Comparison of ENCODE assay signal across 10 cellular contexts in the genomic region with DNA sequence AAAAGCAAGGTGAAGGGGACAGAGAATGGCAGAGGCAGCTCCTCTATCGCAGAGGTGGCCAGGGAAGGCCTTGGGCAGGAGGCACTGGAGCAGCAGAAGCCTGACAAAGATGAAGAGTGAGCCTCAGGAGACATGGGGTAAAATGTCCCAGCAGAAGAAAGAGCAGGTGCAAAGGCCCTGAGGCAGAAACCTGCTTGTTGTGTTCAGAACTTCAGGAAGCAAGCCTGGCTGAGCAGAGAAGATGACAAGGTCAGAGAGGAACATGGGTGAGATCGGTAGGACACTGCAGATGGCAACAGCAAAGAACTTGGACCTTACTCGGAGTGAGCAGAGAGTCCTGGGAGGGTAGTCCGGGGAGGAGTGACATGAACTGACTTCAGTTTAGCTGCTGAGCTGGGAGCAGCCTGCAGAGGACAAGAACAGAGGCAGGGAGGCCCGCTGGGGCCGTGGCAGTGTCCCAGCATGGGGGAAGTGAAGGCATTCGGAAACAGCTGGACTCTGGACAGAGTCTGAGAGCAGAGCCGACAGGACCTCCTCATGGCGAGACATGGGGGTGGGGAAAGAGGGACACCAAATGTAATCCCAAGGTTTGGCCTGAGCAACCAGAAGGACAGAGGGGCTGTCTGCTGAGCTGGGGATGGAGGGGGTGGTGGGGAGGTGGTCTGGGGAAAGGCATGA.
DNase-seq lines count a peak whose midpoint lies in the region; ATAC-seq and TF ChIP-seq lines count a peak whose summit lies in the region.
"Had no signal": no experiment of that assay in that cellular context is flagged by ENCODE, and none has a peak within 500 bp of the region (broad histone marks: within the 10 kb centered on the region; RNA-seq: fewer than 3 reads in every experiment).

No MANE protein-coding gene starts in this region.

- DNase-seq in choroid plexus epithelial cell (ENCODE audit: low read depth) (peak; percentile 29), neural progenitor cell (ENCODE audit: low spot score) (no peak), progenitor cell of endocrine pancreas (ENCODE audit: low spot score, unreplicated experiment) (no peak), G401 (ENCODE audit: low spot score) (no peak), sciatic nerve (ENCODE audit: low spot score) (no peak)
- DNase-seq: stimulated activated CD4-positive, alpha-beta T cell treated with anti-CD3 and anti-CD28 coated beads, Interleukin-2, amount 100 ng/mL, for 24 hours had no signal

- ATAC-seq in HG03442 (IDR thresholded peaks at IDR 0.05; ENCODE audit: unreplicated experiment), result no peak
- no peak for ATAC-seq in sciatic nerve

- H3K27ac Mint-ChIP-seq in neural progenitor cell (peak overlapping the region; percentile 67), progenitor cell of endocrine pancreas (no peak overlapping the region)

- H3K4me3 Mint-ChIP-seq in neural progenitor cell, result no peak overlapping the region
- H3K4me3 Mint-ChIP-seq in progenitor cell of endocrine pancreas (ENCODE audit: low read depth), result no peak overlapping the region

- H3K4me3 ChIP-seq in BLaER1, result no peak overlapping the region
- no peak overlapping the region for H3K4me3 ChIP-seq in HEK293 (ENCODE audit: low read depth, low read length)
- no peak overlapping the region for H3K4me3 ChIP-seq in choroid plexus epithelial cell (ENCODE audit: low read depth, low read length)
- no peak overlapping the region for H3K4me3 ChIP-seq in neural progenitor cell
- H3K4me3 ChIP-seq: SJSA1 had no signal

- CTCF ChIA-PET in HEK293 (lab: Yijun Ruan, JAX), result interaction anchor here (0.6 kb wide), 1 partner anchor 277 kb away, joined by 8 read pairs; no protein-coding TSS in a partner anchor

- H4K20me1 ChIP-seq in BLaER1 (no peaks in the 10 kb centered on the region), neural progenitor cell (ENCODE audit: low read depth) (peaks cover 4% of the 10 kb centered on the region)

- H3K27me3 Mint-ChIP-seq in neural progenitor cell (ENCODE audit: insufficient read depth, low read depth) (peaks cover 6% of the 10 kb centered on the region), progenitor cell of endocrine pancreas (no peaks in the 10 kb centered on the region)

- H3K9me3 ChIP-seq in BLaER1 (peaks cover 7% of the 10 kb centered on the region; the same call in 1 of the 2 replicates), HEK293 (ENCODE audit: control insufficient read depth, insufficient read depth, low read depth, low read length) (no peaks in the 10 kb centered on the region), neural progenitor cell (ENCODE audit: low read depth) (no peaks in the 10 kb centered on the region)
- H3K9me3 ChIP-seq: SJSA1 had no signal

- H3F3A ChIP-seq in neural progenitor cell (ENCODE audit: low read depth), result no peaks in the 10 kb centered on the region

- H3K9ac ChIP-seq in BLaER1 (peak overlapping the region; percentile 69), neural progenitor cell (no peak overlapping the region)

- H3K79me2 ChIP-seq in neural progenitor cell (ENCODE audit: low read depth), result no peaks in the 10 kb centered on the region

- intact Hi-C loops in sciatic nerve (cut with DNase I), result no loop called here

- peaks cover 50% of the 10 kb centered on the region for H3K4me1 Mint-ChIP-seq in neural progenitor cell
- peaks cover 7% of the 10 kb centered on the region for H3K4me1 Mint-ChIP-seq in progenitor cell of endocrine pancreas (ENCODE audit: low read depth)

- POLR2A ChIA-PET in HEK293 (lab: Yijun Ruan, JAX), result no interaction called here

- in situ Hi-C loops in G401 (cut with HindIII; ENCODE audit: low sequenced_read_pairs), result no loop called here

- H3K27ac ChIP-seq in BLaER1 (peak overlapping the region; percentile 85), HEK293 (ENCODE audit: extremely low read depth, low read depth, low read length) (no peak overlapping the region), neural progenitor cell (no peak overlapping the region)
- H3K27ac ChIP-seq: SJSA1 had no signal

- no peak for TF ChIP-seq CTCF in HEK293 (tag by site-specific recombination; IDR thresholded peaks at IDR 0.05)
- no peak for TF ChIP-seq CTCF in choroid plexus epithelial cell (conservative IDR thresholded peaks at IDR 0.05; ENCODE audit: low read depth, low read length)
- no peak for TF ChIP-seq CTCF in neural progenitor cell (IDR thresholded peaks at IDR 0.05)
- TF ChIP-seq CTCF in progenitor cell of endocrine pancreas (IDR thresholded peaks at IDR 0.05; ENCODE audit: unreplicated experiment), result no peak

- no peaks in the 10 kb centered on the region for H3K9me3 Mint-ChIP-seq in neural progenitor cell
- no peaks in the 10 kb centered on the region for H3K9me3 Mint-ChIP-seq in progenitor cell of endocrine pancreas (ENCODE audit: low read depth)

- no peak overlapping the region for H2AFZ ChIP-seq in neural progenitor cell (replicated peaks)

- H3K4me2 ChIP-seq in BLaER1 (peak overlapping the region; percentile 87), neural progenitor cell (no peak overlapping the region)

- H3K36me3 Mint-ChIP-seq in neural progenitor cell (peaks cover 20% of the 10 kb centered on the region), progenitor cell of endocrine pancreas (ENCODE audit: insufficient read depth) (no peaks in the 10 kb centered on the region)

- H3K4me1 ChIP-seq in BLaER1, result peaks cover 100% of the 10 kb centered on the region
- no peaks in the 10 kb centered on the region for H3K4me1 ChIP-seq in HEK293 (ENCODE audit: control insufficient read depth, insufficient read depth, low read length)
- no peaks in the 10 kb centered on the region for H3K4me1 ChIP-seq in neural progenitor cell

- no peaks in the 10 kb centered on the region for H3K36me3 ChIP-seq in BLaER1
- peaks cover 0 to 8% of the 10 kb centered on the region in 2 experiments; a peak in 1 of 3 replicates for H3K36me3 ChIP-seq in HEK293 (ENCODE audit: control insufficient read depth in 2 of 2, insufficient read depth in 1 of 2, low read length in 2 of 2)
- H3K36me3 ChIP-seq in neural progenitor cell, result no peaks in the 10 kb centered on the region

- H3K27me3 ChIP-seq in BLaER1 (no peaks in the 10 kb centered on the region), neural progenitor cell (no peaks in the 10 kb centered on the region)
- H3K27me3 ChIP-seq: SJSA1 had no signal

TF ChIP-seq in HEK293, 187 proteins besides CTCF, POLR2A, EP300 and RAD21:
- TF ChIP-seq EGR2 (tag by site-specific recombination; IDR thresholded peaks at IDR 0.05; ENCODE audit: low read depth) (no peak), HOXC10 (CRISPR knock-in tag; IDR thresholded peaks at IDR 0.05) (no peak), ZNF555 (tag by site-specific recombination; conservative IDR thresholded peaks at IDR 0.05) (no peak), ZNF23 (tag by site-specific recombination; IDR thresholded peaks at IDR 0.05; ENCODE audit: borderline replicate concordance) (no peak), ZNF580 (tag by site-specific recombination; IDR thresholded peaks at IDR 0.05) (no peak), ZNF623 (tag by site-specific recombination; IDR thresholded peaks at IDR 0.05) (peak; percentile 96)
